Comparison of ENCODE assay signal across 8 cellular contexts in the genomic region with DNA sequence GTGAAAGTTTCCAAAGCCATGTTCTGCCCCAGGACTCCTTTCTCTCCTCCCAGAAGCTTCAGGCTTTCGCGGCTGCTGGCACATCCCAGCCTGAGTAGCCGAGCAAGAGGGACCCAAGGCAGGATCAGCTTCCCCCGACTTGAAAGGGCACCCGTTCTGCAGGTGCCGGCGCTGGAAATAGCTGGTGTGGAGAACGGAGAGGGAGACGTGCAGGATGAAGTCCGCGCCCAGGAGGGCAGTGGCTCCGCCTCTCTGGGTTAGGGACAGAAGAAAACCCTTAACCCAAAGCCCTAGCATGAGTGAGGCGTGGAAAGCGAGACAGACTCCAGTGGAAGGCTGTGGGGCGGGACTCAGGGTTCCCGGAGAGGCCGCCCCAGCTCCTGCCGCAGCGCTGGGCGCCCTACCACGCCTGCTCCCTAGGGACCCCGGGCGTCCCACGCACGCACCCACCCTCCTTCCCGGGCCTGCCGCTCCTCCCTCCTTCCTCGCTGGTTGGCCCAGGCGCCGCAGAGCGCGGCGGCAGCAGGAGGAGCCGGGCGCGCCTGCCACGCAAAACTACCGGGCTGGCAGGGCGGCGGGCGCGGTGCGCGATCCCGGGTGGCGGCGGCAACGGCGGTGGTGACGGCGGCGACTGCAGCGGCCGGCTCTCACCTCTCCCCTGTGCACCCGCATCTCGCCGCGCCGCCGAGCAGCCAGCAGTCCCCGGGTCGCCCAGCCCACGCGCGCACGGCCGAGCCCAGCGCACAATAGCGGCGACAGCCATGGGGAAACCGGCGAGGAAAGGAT. TPM values are rescaled to one million over a fixed set of nuclear protein-coding genes. Genes with fewer than 3 reads are reported as not detected.
A peak's percentile ranks its signal among the peaks of the same experiment; 100 is the strongest.
DNase-seq lines count a peak whose midpoint lies in the region; ATAC-seq and TF ChIP-seq lines count a peak whose summit lies in the region.

A gene (plus strand): TSS at position 550 of the 786 bp plus-strand sequence. CDS start 212 bp downstream, at position 762.

- H3K9ac ChIP-seq in BLaER1 treated with 17β-estradiol and CSF1 and Interleukin-3, amounts not matched to agents 10 nM and 100 nM, result peak within 1 kb of the TSS; percentile 15 to 78 (median 54); a peak in 21 of 22 replicates
- H3K9ac ChIP-seq in parathyroid adenoma, result no peak within 1 kb of the TSS

- H3K36me3 Mint-ChIP-seq in activated naive CD4-positive, alpha-beta T cell treated with anti-CD3 and anti-CD28 coated beads, Interleukin-2, amount 50 U/mL, for 72 hours, result peaks cover 0 to 24% of the 10 kb centered on the region in 2 donors

- peak within 1 kb of the TSS; percentile 54 to 75 (median 65) for H3K4me3 ChIP-seq in BLaER1 treated with 17β-estradiol and CSF1 and Interleukin-3, amounts not matched to agents 10 nM and 100 nM
- H3K4me3 ChIP-seq in cardiac muscle cell (peak within 1 kb of the TSS; percentile 42), parathyroid adenoma (ENCODE audit: low read depth, low read length) (peak within 1 kb of the TSS; percentile 51)

- H4K20me1 ChIP-seq in BLaER1 treated with 17β-estradiol and CSF1 and Interleukin-3, amounts not matched to agents 10 nM and 100 nM, result no peaks in the 10 kb centered on the region

- peaks cover 0 to 27% (median 7%) of the 10 kb centered on the region in 10 experiments; a peak in 10 of 20 replicates for H3K4me1 ChIP-seq in BLaER1 treated with 17β-estradiol and CSF1 and Interleukin-3, amounts not matched to agents 10 nM and 100 nM
- H3K4me1 ChIP-seq in cardiac muscle cell (ENCODE audit: low read depth) (peaks cover 6% of the 10 kb centered on the region), parathyroid adenoma (no peaks in the 10 kb centered on the region)

- no peaks in the 10 kb centered on the region for H3K79me2 ChIP-seq in parathyroid adenoma

- peak within 1 kb of the TSS; percentile 79 to 91 (median 86) for H3K4me2 ChIP-seq in BLaER1 treated with 17β-estradiol and CSF1 and Interleukin-3, amounts not matched to agents 10 nM and 100 nM
- H3K4me2 ChIP-seq in parathyroid adenoma (ENCODE audit: low read length), result peak within 1 kb of the TSS; percentile 78

- no peak within 1 kb of the TSS for H3K27ac Mint-ChIP-seq in activated naive CD4-positive, alpha-beta T cell treated with anti-CD3 and anti-CD28 coated beads, Interleukin-2, amount 50 U/mL, for 72 hours

- peak; percentile 72 for ATAC-seq in GM18868 (IDR thresholded peaks at IDR 0.05; ENCODE audit: unreplicated experiment)
- peak; percentile 61 for ATAC-seq in HG03039 (IDR thresholded peaks at IDR 0.05; ENCODE audit: unreplicated experiment)
- peak; percentile 40 to 82 for ATAC-seq in activated naive CD4-positive, alpha-beta T cell treated with anti-CD3 and anti-CD28 coated beads, Interleukin-2, amount 50 U/mL, for 72 hours

- H3K36me3 ChIP-seq in BLaER1 treated with 17β-estradiol and CSF1 and Interleukin-3, amounts not matched to agents 10 nM and 100 nM, result no peaks in the 10 kb centered on the region
- no peaks in the 10 kb centered on the region for H3K36me3 ChIP-seq in cardiac muscle cell
- no peaks in the 10 kb centered on the region for H3K36me3 ChIP-seq in parathyroid adenoma (ENCODE audit: control insufficient read depth, insufficient read depth, low read length)

- peaks cover 0 to 21% (median 8%) of the 10 kb centered on the region in 11 experiments; a peak in 13 of 22 replicates for H3K9me3 ChIP-seq in BLaER1 treated with 17β-estradiol and CSF1 and Interleukin-3, amounts not matched to agents 10 nM and 100 nM (replicated peaks in 1 of 11)
- H3K9me3 ChIP-seq in cardiac muscle cell (ENCODE audit: low read depth) (no peaks in the 10 kb centered on the region), parathyroid adenoma (ENCODE audit: control insufficient read depth, low read length) (no peaks in the 10 kb centered on the region)

- DNase-seq in NCI-H510A treated with DMSO at 0.1 percent for 48 hours (lab: John Stamatoyannopoulos, UW), result peak; percentile 44
- DNase-seq in activated naive CD4-positive, alpha-beta T cell treated with anti-CD3 and anti-CD28 coated beads, Interleukin-2, amount 50 U/mL, for 72 hours (ENCODE audit: low spot score in 2 of 2), result peak in 1 of 2 donors; percentile 45
- DNase-seq in cardiac muscle cell (ENCODE audit: low read depth in 1 of 2, low spot score in 1 of 2), result peak; percentile 64 to 68
- no peak for DNase-seq in effector CD4-positive, alpha-beta T cell

- H3K27ac ChIP-seq in BLaER1 treated with 17β-estradiol and CSF1 and Interleukin-3, amounts not matched to agents 10 nM and 100 nM, result peak within 1 kb of the TSS in 4 of 11 experiments; percentile 7 to 57 (median 28); a peak in 5 of 22 replicates
- H3K27ac ChIP-seq in cardiac muscle cell (no peak within 1 kb of the TSS), parathyroid adenoma (no peak within 1 kb of the TSS)

- no peaks in the 10 kb centered on the region for H3K9me3 Mint-ChIP-seq in activated naive CD4-positive, alpha-beta T cell treated with anti-CD3 and anti-CD28 coated beads, Interleukin-2, amount 50 U/mL, for 72 hours

- TF ChIP-seq CTCF in cardiac muscle cell (IDR thresholded peaks at IDR 0.05; ENCODE audit: low read depth, low read length) (no peak), parathyroid adenoma (IDR thresholded peaks at IDR 0.05) (no peak)

- peaks cover 5 to 32% (median 27%) of the 10 kb centered on the region in 11 experiments; a peak in 21 of 22 replicates for H3K27me3 ChIP-seq in BLaER1 treated with 17β-estradiol and CSF1 and Interleukin-3, amounts not matched to agents 10 nM and 100 nM
- peaks cover 29% of the 10 kb centered on the region for H3K27me3 ChIP-seq in cardiac muscle cell
- no peaks in the 10 kb centered on the region for H3K27me3 ChIP-seq in parathyroid adenoma (ENCODE audit: control insufficient read depth, insufficient read depth, low read length)

- H2AFZ ChIP-seq in parathyroid adenoma, result peak within 1 kb of the TSS; percentile 86

RNA-seq across cellular contexts. Expression of the gene that starts here (rescaled TPM):
- 1 to 10 TPM in 1 of 2 donors, not detected in 1; 1.4 TPM for total RNA-seq in activated naive CD4-positive, alpha-beta T cell treated with anti-CD3 and anti-CD28 coated beads, Interleukin-2, amount 50 U/mL, for 72 hours
- 0.57 and 2.4 TPM in 2 replicates for total RNA-seq in cardiac muscle cell
- polyA plus RNA-seq in cardiac muscle cell, result 0.92 and 2.4 TPM in 2 replicates
